ENCODE assay signal across 8 cellular contexts in the genomic region with DNA sequence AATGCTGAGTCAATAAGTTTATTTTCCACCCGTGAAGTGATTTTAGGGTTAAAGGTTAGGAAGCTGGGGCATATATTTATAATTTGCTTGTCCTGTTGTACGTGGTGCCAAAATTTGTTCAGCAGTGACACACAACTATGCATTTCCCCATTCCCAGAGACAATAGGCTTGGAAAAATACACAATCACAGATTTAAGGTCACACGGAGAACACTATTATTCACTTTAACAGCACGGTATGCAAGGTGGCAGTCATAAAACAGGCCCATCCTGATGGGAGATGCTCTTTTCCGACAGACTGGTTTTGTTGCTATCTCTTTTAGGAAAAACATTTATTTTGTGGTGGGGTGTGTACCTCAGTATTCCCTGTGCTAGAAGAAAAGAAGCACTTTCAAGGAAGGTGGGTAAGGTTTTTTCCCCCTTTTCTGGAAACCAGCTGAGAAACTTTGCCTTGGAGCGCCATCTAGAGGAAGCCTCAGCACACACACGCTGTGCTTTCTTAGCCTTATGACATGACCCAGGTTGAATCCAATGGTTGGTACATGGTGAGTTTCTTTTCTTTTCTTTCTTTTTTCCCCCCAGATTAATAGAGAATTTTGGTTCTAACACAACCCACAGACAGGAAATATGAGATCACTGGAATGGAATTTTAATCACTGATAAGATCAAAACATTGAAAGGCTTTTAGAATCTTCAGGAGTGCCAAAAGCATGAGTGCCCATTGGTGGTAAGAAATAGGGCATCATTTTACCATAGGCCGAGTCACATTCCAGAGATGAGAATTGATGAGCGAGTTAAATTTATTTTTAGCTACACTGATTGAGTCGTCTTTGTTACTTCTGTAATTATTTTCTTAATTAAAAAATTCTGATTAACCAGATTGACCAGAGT.
DNase-seq lines count a peak whose midpoint lies in the region; ATAC-seq and TF ChIP-seq lines count a peak whose summit lies in the region.

No MANE protein-coding gene starts in this region.

- H2AFZ ChIP-seq in PC-3 (ENCODE audit: low read length): no peak overlapping the region

- H3K9me3 Mint-ChIP-seq in progenitor cell of endocrine pancreas (ENCODE audit: low read depth): no peaks in the 10 kb centered on the region

- CTCF ChIA-PET in PC-3 (lab: Charles Lee): interaction anchor here (0.7 kb wide), 1 partner anchor 235 kb away, joined by 3 read pairs; no protein-coding TSS in a partner anchor

- peak overlapping the region; percentile 62 for H3K4me3 Mint-ChIP-seq in progenitor cell of endocrine pancreas (ENCODE audit: low read depth)

- no peaks in the 10 kb centered on the region for H3K4me1 ChIP-seq in PC-3 (ENCODE audit: insufficient read depth, low read length)

- H3K4me3 ChIP-seq in PC-3 (ENCODE audit: low read length): no peak overlapping the region

- BruUV-seq in PC-3 (replicated peaks; lab: Mats Ljungman, UMichigan): no TSS peak

- no peaks in the 10 kb centered on the region for H3F3A ChIP-seq in PC-3 (ENCODE audit: low read length, unreplicated experiment)

- TF ChIP-seq CTCF in PC-3 (conservative IDR thresholded peaks at IDR 0.05; ENCODE audit: low read depth, low read length) (peak; percentile 95), progenitor cell of endocrine pancreas (IDR thresholded peaks at IDR 0.05; ENCODE audit: unreplicated experiment) (peak; percentile 99)

- H3K27me3 Mint-ChIP-seq in progenitor cell of endocrine pancreas: no peaks in the 10 kb centered on the region

- no peak overlapping the region for H3K9ac ChIP-seq in PC-3 (ENCODE audit: low read length)

- no peaks in the 10 kb centered on the region for H3K36me3 ChIP-seq in PC-3 (ENCODE audit: low read depth, low read length)

- H3K36me3 Mint-ChIP-seq in progenitor cell of endocrine pancreas (ENCODE audit: insufficient read depth): peaks cover 6% of the 10 kb centered on the region

- POLR2A ChIA-PET in PC-3 (lab: Charles Lee; ENCODE audit: unreplicated experiment): no interaction called here

- H3K9me2 ChIP-seq in PC-3 (replicated peaks; ENCODE audit: low read length): no peaks in the 10 kb centered on the region

- H3K9me3 ChIP-seq in PC-3 (ENCODE audit: low read length): no peaks in the 10 kb centered on the region

- intact Hi-C loops in PC-3 (cut with micrococcal nuclease): loop anchor here (1.0 to 10.0 kb wide), 4 partner anchors 90 to 389 kb away; no protein-coding TSS in a partner anchor
- intact Hi-C loops in head of caudate nucleus (cut with DNase I): loop anchor here (5.0 to 10.0 kb wide), 4 partner anchors 100 to 560 kb away; no protein-coding TSS in a partner anchor

- peak; percentile 81 for ATAC-seq in PC-3

- peaks cover 65% of the 10 kb centered on the region for H3K4me1 Mint-ChIP-seq in progenitor cell of endocrine pancreas (ENCODE audit: low read depth)

- no peaks in the 10 kb centered on the region for H3K79me2 ChIP-seq in PC-3 (ENCODE audit: low read length)

- H3K27me3 ChIP-seq in PC-3 (ENCODE audit: low read length): peaks cover 52% of the 10 kb centered on the region

- H3K27ac ChIP-seq in PC-3 (ENCODE audit: low read length): no peak overlapping the region

- peak; percentile 18 to 27 for DNase-seq in activated CD4-positive, alpha-beta T cell treated with anti-CD3 and anti-CD28 coated beads for 24 hours (ENCODE audit: low read depth in 2 of 2)
- no peak for DNase-seq in activated CD4-positive, alpha-beta T cell treated with anti-CD3 and anti-CD28 coated beads for 1 hour
- peak; percentile 30 for DNase-seq in HS-5 (ENCODE audit: low read depth)
- DNase-seq in PC-3: peak; percentile 62
- peak; percentile 36 for DNase-seq in activated naive CD4-positive, alpha-beta T cell treated with Interleukin-2 at 50 U/mL for 16 hours
- DNase-seq in head of caudate nucleus: peak; percentile 12 to 86 (median 70)
- peak; percentile 50 for DNase-seq in progenitor cell of endocrine pancreas (ENCODE audit: low spot score, unreplicated experiment)
- DNase-seq in NCI-H226: no peak

- peak overlapping the region; percentile 62 for H3K27ac Mint-ChIP-seq in progenitor cell of endocrine pancreas

- H3K4me2 ChIP-seq in PC-3 (ENCODE audit: low read length): 0 out of 2 replicates have a peak overlapping the region, but pooled peaks have one; percentile 16

- H4K20me1 ChIP-seq in PC-3 (ENCODE audit: low read length): no peaks in the 10 kb centered on the region

Comparison
In these comparisons a context has a peak if more than half of its experiments do, and no peak if none do; other contexts are left out.
1. DNase-seq: peak in activated CD4-positive, alpha-beta T cell treated with anti-CD3 and anti-CD28 coated beads for 24 hours (2 of 2), HS-5 (single experiment), PC-3 (single experiment), activated naive CD4-positive, alpha-beta T cell treated with Interleukin-2 at 50 U/mL for 16 hours (single experiment), head of caudate nucleus (42 of 42) and progenitor cell of endocrine pancreas (single experiment); none in activated CD4-positive, alpha-beta T cell treated with anti-CD3 and anti-CD28 coated beads for 1 hour (single experiment) and NCI-H226 (single experiment).